ENCODE assay signal across 23 cellular contexts in genomic region chr9:8871396-8871795, GRCh38.
DNase-seq lines count a peak whose midpoint lies in the region; ATAC-seq and TF ChIP-seq lines count a peak whose summit lies in the region.
"Had no signal": no experiment of that assay in that cellular context is flagged by ENCODE, and none has a peak within 500 bp of the region (broad histone marks: within the 10 kb centered on the region; RNA-seq: fewer than 3 reads in every experiment).

No MANE protein-coding gene starts in this region.

- no peaks in the 10 kb centered on the region for H3K79me2 ChIP-seq in neural progenitor cell (ENCODE audit: low read depth)

- no peak overlapping the region for H3K9ac ChIP-seq in neural progenitor cell
- H3K9ac ChIP-seq: SK-N-SH had no signal

- H3K27me3 Mint-ChIP-seq in neural progenitor cell (ENCODE audit: insufficient read depth, low read depth) = no peaks in the 10 kb centered on the region

- peaks cover 47% of the 10 kb centered on the region for H3K4me1 Mint-ChIP-seq in neural progenitor cell
- H3K4me1 Mint-ChIP-seq: CD14-positive monocyte had no signal

- H3K36me3 ChIP-seq in left ventricle myocardium inferior (no peaks in the 10 kb centered on the region), neural progenitor cell (no peaks in the 10 kb centered on the region)

- H3K4me3 ChIP-seq in left ventricle myocardium inferior (no peak overlapping the region), dorsolateral prefrontal cortex (peak overlapping the region in 5 of 59 donors; percentile 3 to 42 (median 27)), neural progenitor cell (no peak overlapping the region)
- H3K4me3 ChIP-seq: A549 had no signal

- peak overlapping the region; percentile 40 for H2AFZ ChIP-seq in neural progenitor cell (replicated peaks)

- ATAC-seq in left ventricle myocardium superior (peak; percentile 60), HG03025 (IDR thresholded peaks at IDR 0.05; ENCODE audit: low FRiP score, unreplicated experiment) (no peak)
- ATAC-seq: A549, HCT116, PC-3 had no signal

- intact Hi-C loops in left ventricle myocardium superior (cut with micrococcal nuclease) = no loop called here
- intact Hi-C loops in left ventricle myocardium inferior (cut with micrococcal nuclease) = no loop called here
- intact Hi-C loops in dorsolateral prefrontal cortex (cut with DNase I) = no loop called here

- no peak overlapping the region for H3K4me3 Mint-ChIP-seq in neural progenitor cell
- H3K4me3 Mint-ChIP-seq: B cell, CD14-positive monocyte, IgD-negative memory B cell had no signal

- peaks cover 25% of the 10 kb centered on the region for H3K4me1 ChIP-seq in left ventricle myocardium inferior
- peaks cover 45% of the 10 kb centered on the region for H3K4me1 ChIP-seq in neural progenitor cell
- H3K4me1 ChIP-seq: A549 had no signal

- H3K27me3 ChIP-seq in left ventricle myocardium inferior (ENCODE audit: low read depth) = no peaks in the 10 kb centered on the region
- H3K27me3 ChIP-seq in dorsolateral prefrontal cortex = no peaks in the 10 kb centered on the region
- H3K27me3 ChIP-seq in neural progenitor cell = no peaks in the 10 kb centered on the region

- H3F3A ChIP-seq in neural progenitor cell (ENCODE audit: low read depth) = no peaks in the 10 kb centered on the region

- TF ChIP-seq CTCF in left ventricle myocardium inferior (IDR thresholded peaks at IDR 0.05; ENCODE audit: borderline replicate concordance) = no peak
- no peak for TF ChIP-seq CTCF in dorsolateral prefrontal cortex (IDR thresholded peaks at IDR 0.05 in 54 of 56, conservative IDR thresholded peaks at IDR 0.05 in 2 of 56; ENCODE audit: low read depth in 1 of 56, partially characterized antibody in 56 of 56)
- no peak for TF ChIP-seq CTCF in neural progenitor cell (IDR thresholded peaks at IDR 0.05)
- TF ChIP-seq CTCF in GM20000 (IDR thresholded peaks at IDR 0.05; ENCODE audit: extremely low read depth, missing control alignments) = no peak

- DNase-seq in left ventricle myocardium superior (no peak), left ventricle myocardium inferior (no peak), dorsolateral prefrontal cortex (no peak), neural progenitor cell (ENCODE audit: low spot score) (no peak), midbrain (lab: John Stamatoyannopoulos, UW) (no peak), GM20000 (ENCODE audit: low spot score) (no peak)
- DNase-seq: DMS53, GDM1, GOT3, NCI-H1694, NCI-H2171 treated with DMSO at 0.1 percent for 48 hours, NCI-H446, NCI-H526, PC-3, RPMI8226, SIG-M5, SK-N-SH had no signal

- H3K9me3 ChIP-seq in left ventricle myocardium inferior (replicated peaks) (no peaks in the 10 kb centered on the region), neural progenitor cell (ENCODE audit: low read depth) (no peaks in the 10 kb centered on the region)
- H3K9me3 ChIP-seq: A549, SK-N-SH had no signal

- H3K9me3 Mint-ChIP-seq in neural progenitor cell = no peaks in the 10 kb centered on the region

- no peak overlapping the region for H3K27ac Mint-ChIP-seq in neural progenitor cell
- H3K27ac Mint-ChIP-seq: B cell, CD14-positive monocyte, IgD-negative memory B cell had no signal

- H3K27ac ChIP-seq in left ventricle myocardium inferior (replicated peaks) (no peak overlapping the region), dorsolateral prefrontal cortex (peak overlapping the region in 57 of 59 donors; percentile 62 to 98 (median 92)), neural progenitor cell (no peak overlapping the region)
- H3K27ac ChIP-seq: A549 had no signal

- H3K4me2 ChIP-seq in neural progenitor cell = no peak overlapping the region
- H3K4me2 ChIP-seq: A549, SK-N-SH had no signal

- no peaks in the 10 kb centered on the region for H3K36me3 Mint-ChIP-seq in neural progenitor cell
- H3K36me3 Mint-ChIP-seq: CD14-positive monocyte, IgD-negative memory B cell had no signal

- H4K20me1 ChIP-seq in neural progenitor cell (ENCODE audit: low read depth) = no peaks in the 10 kb centered on the region

Comparison
In these comparisons a context has a peak if more than half of its experiments do, and no peak if none do; other contexts are left out.
1. H3K27ac ChIP-seq: peak in dorsolateral prefrontal cortex (57 of 59); none in left ventricle myocardium inferior (single experiment) and neural progenitor cell (single experiment).